27 cellular contexts compared by ENCODE assay signal in the genomic region with DNA sequence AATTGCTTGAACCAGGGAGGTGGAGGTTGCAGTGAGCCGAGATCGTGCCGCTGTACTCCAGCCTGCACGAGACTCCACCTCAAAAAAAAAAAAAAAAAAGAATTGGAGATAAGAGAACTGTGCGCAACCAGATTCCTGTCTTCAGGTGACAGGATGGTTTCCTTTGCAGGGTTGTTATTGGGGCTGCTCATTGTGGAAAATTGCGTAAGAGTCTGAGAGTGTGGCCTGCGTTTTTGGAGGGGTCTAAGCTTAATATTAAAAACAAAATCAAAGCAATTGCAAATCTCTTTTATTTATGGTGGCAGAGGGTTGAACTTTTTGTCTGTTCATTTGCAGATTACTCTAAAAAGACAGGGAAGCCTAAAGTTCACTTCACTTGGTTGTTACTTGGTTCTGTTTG.
"Had no signal": no experiment of that assay in that cellular context is flagged by ENCODE, and none has a peak within 500 bp of the region (broad histone marks: within the 10 kb centered on the region; RNA-seq: fewer than 3 reads in every experiment).

No MANE protein-coding gene starts in this region.

- H3K4me3 ChIP-seq: adrenal gland, body of pancreas, esophagus squamous epithelium, gastroesophageal sphincter, heart right ventricle had no signal

- H3K9me3 ChIP-seq: adrenal gland, body of pancreas had no signal

- H3K27ac ChIP-seq: adrenal gland, body of pancreas, epithelial cell of prostate, esophagus squamous epithelium, gastroesophageal sphincter, heart right ventricle, WERI-Rb-1 had no signal

- H3K36me3 ChIP-seq: adrenal gland, esophagus squamous epithelium, gastroesophageal sphincter, heart right ventricle, WERI-Rb-1 had no signal

- FAIRE-seq: colon, endometrium, endothelial cell of umbilical vein had no signal

- H3K27me3 Mint-ChIP-seq: activated B cell treated with CpG ODN at 0.5 μM for 24 hours; activated CD8-positive, alpha-beta T cell treated with anti-CD3 and anti-CD28 coated beads for 36 hours; activated naive CD4-positive, alpha-beta T cell treated with anti-CD3 and anti-CD28 coated beads, Interleukin-2, amount 50 U/mL, for 24 hours had no signal

- H3K4me3 Mint-ChIP-seq: activated B cell treated with CpG ODN at 0.5 μM for 24 hours; activated CD8-positive, alpha-beta T cell treated with anti-CD3 and anti-CD28 coated beads for 36 hours; activated naive CD4-positive, alpha-beta T cell treated with anti-CD3 and anti-CD28 coated beads for 36 hours; activated naive CD4-positive, alpha-beta T cell treated with anti-CD3 and anti-CD28 coated beads, Interleukin-2, amount 50 U/mL, for 24 hours; activated naive CD8-positive, alpha-beta T cell treated with anti-CD3 and anti-CD28 coated beads for 36 hours; activated naive CD8-positive, alpha-beta T cell treated with anti-CD3 and anti-CD28 coated beads, Interleukin-2, amount 50 U/mL, for 24 hours; activated T-cell treated with anti-CD3 and anti-CD28 coated beads, Interleukin-2, amount 50 U/mL, for 4 hours; activated T-helper 1 cell treated with anti-CD3 and anti-CD28 coated beads, Interleukin-12 subunit alpha, Interleukin-12 subunit beta, Interleukin-2, Interleukin-4 antibody, amounts not matched to agents 30 ng/mL and 10 ng/mL and 1 ng/mL, durations not matched to agents 14 hours and 24 hours and 36 hours; T-helper 1 cell treated with Interleukin-12 subunit alpha and Interleukin-12 subunit beta and Interleukin-4 antibody, amounts not matched to agents 30 μg/mL and 1 μg/mL, for 36 hours had no signal

- H3K9me3 Mint-ChIP-seq: activated naive CD4-positive, alpha-beta T cell treated with anti-CD3 and anti-CD28 coated beads, Interleukin-2, amount 50 U/mL, for 24 hours had no signal

- ATAC-seq: body of pancreas, gastroesophageal sphincter, heart right ventricle had no signal

- H3K27me3 ChIP-seq: adrenal gland, body of pancreas, esophagus squamous epithelium, gastroesophageal sphincter, heart right ventricle had no signal

- DNase-seq: activated B cell treated with CpG ODN at 0.5 μM for 24 hours; activated CD4-positive, alpha-beta T cell treated with anti-CD3 and anti-CD28 coated beads, Interleukin-2, amount 50 U/mL, for 1 hour; activated CD8-positive, alpha-beta memory T cell treated with anti-CD3 and anti-CD28 coated beads for 24 hours; activated T-cell treated with anti-CD3 and anti-CD28 coated beads, Interleukin-2, amount 50 U/mL, for 4 hours; adrenal gland; amygdala; aorta; body of pancreas; caudate nucleus; cortex of kidney; effector CD8-positive, alpha-beta T cell; esophagus squamous epithelium; foreskin melanocyte; heart right ventricle had no signal

- H3K27ac Mint-ChIP-seq: activated B cell treated with CpG ODN at 0.5 μM for 24 hours; activated CD8-positive, alpha-beta T cell treated with anti-CD3 and anti-CD28 coated beads for 36 hours; activated naive CD4-positive, alpha-beta T cell treated with anti-CD3 and anti-CD28 coated beads for 36 hours; activated naive CD4-positive, alpha-beta T cell treated with anti-CD3 and anti-CD28 coated beads, Interleukin-2, amount 50 U/mL, for 24 hours; activated naive CD8-positive, alpha-beta T cell treated with anti-CD3 and anti-CD28 coated beads for 36 hours; activated naive CD8-positive, alpha-beta T cell treated with anti-CD3 and anti-CD28 coated beads, Interleukin-2, amount 50 U/mL, for 24 hours; activated T-helper 1 cell treated with anti-CD3 and anti-CD28 coated beads, Interleukin-12 subunit alpha, Interleukin-12 subunit beta, Interleukin-2, Interleukin-4 antibody, amounts not matched to agents 30 ng/mL and 10 ng/mL and 1 ng/mL, durations not matched to agents 14 hours and 24 hours and 36 hours had no signal
